Comparison of ENCODE assay signal across 9 cellular contexts in genomic region chr6:158631678-158632537, GRCh38. TPM values are rescaled to one million over a fixed set of nuclear protein-coding genes. Genes with fewer than 3 reads are reported as not detected.
DNase-seq lines count a peak whose midpoint lies in the region; ATAC-seq, FAIRE-seq and TF ChIP-seq lines count a peak whose summit lies in the region.
"Had no signal": no experiment of that assay in that cellular context is flagged by ENCODE, and none has a peak within 500 bp of the region (broad histone marks: within the 10 kb centered on the region; RNA-seq: fewer than 3 reads in every experiment).

No MANE protein-coding gene starts in this region.

- no peak for TF ChIP-seq POLR2A in H54 (IDR thresholded peaks at IDR 0.05; ENCODE audit: low read depth, low read length)

- H3K4me3 Mint-ChIP-seq in activated CD8-positive, alpha-beta T cell treated with anti-CD3 and anti-CD28 coated beads, Interleukin-2, amount 10 ng/mL, durations not matched to agents 7 days and 5 days: no peak overlapping the region

- intact Hi-C loops in Right ventricle myocardium inferior (cut with DNase I): no loop called here
- intact Hi-C loops in psoas muscle (cut with DNase I): no loop called here

- no peak for ATAC-seq in activated CD8-positive, alpha-beta T cell treated with anti-CD3 and anti-CD28 coated beads, Interleukin-2, amount 10 ng/mL, durations not matched to agents 7 days and 5 days
- ATAC-seq in Right ventricle myocardium inferior (peak; percentile 92), psoas muscle (peak; percentile 78 to 89 (median 85)), HG03280 (IDR thresholded peaks at IDR 0.05; ENCODE audit: unreplicated experiment) (no peak)

- H3K4me3 ChIP-seq in psoas muscle: no peak overlapping the region

- CTCF ChIA-PET in activated CD8-positive, alpha-beta T cell treated with anti-CD3 and anti-CD28 coated beads, Interleukin-2, amount 10 ng/mL, durations not matched to agents 7 days and 5 days (lab: Charles Lee): interaction anchor here (2.2 kb wide), 1 partner anchor 59 kb away, joined by 12 read pairs; no protein-coding TSS in a partner anchor

- H3K27ac ChIP-seq in psoas muscle: peak overlapping the region; percentile 81
- H3K27ac ChIP-seq: HL-60 had no signal

- FAIRE-seq in H54 (lab: Jason Lieb, UNC): peak; percentile 86

- peaks cover 4 to 35% of the 10 kb centered on the region in 2 donors for H3K36me3 ChIP-seq in psoas muscle (ENCODE audit: insufficient read depth in 1 of 2, low read depth in 1 of 2)

- peak; percentile 1 for TF ChIP-seq CTCF in psoas muscle (IDR thresholded peaks at IDR 0.05)

- peak; percentile 82 for DNase-seq in H54 (ENCODE audit: insufficient read length, low spot score)
- peak; percentile 18 for DNase-seq in activated CD8-positive, alpha-beta T cell treated with anti-CD3 and anti-CD28 coated beads, Interleukin-2, amount 10 ng/mL, durations not matched to agents 7 days and 5 days
- peak; percentile 91 for DNase-seq in Right ventricle myocardium inferior (ENCODE audit: missing footprints)
- peak; percentile 84 to 91 for DNase-seq in psoas muscle
- no peak for DNase-seq in HuH-7.5 (ENCODE audit: low spot score)
- no peak for DNase-seq in NCI-H2081 (lab: John Stamatoyannopoulos, UW)
- no peak for DNase-seq in NCI-H82 (lab: John Stamatoyannopoulos, UW)

- H3K4me1 Mint-ChIP-seq in activated CD8-positive, alpha-beta T cell treated with anti-CD3 and anti-CD28 coated beads, Interleukin-2, amount 10 ng/mL, durations not matched to agents 7 days and 5 days (ENCODE audit: low read depth): peaks cover 59% of the 10 kb centered on the region

- no peaks in the 10 kb centered on the region for H3K27me3 ChIP-seq in psoas muscle (ENCODE audit: insufficient read depth in 3 of 3, low read length in 2 of 3)

- no peaks in the 10 kb centered on the region for H3K9me3 Mint-ChIP-seq in activated CD8-positive, alpha-beta T cell treated with anti-CD3 and anti-CD28 coated beads, Interleukin-2, amount 10 ng/mL, durations not matched to agents 7 days and 5 days (ENCODE audit: insufficient read depth)

- peaks cover 66% of the 10 kb centered on the region for H3K36me3 Mint-ChIP-seq in activated CD8-positive, alpha-beta T cell treated with anti-CD3 and anti-CD28 coated beads, Interleukin-2, amount 10 ng/mL, durations not matched to agents 7 days and 5 days (ENCODE audit: low read depth)

- no peaks in the 10 kb centered on the region for H3K9me3 ChIP-seq in psoas muscle

- H3K27me3 Mint-ChIP-seq in activated CD8-positive, alpha-beta T cell treated with anti-CD3 and anti-CD28 coated beads, Interleukin-2, amount 10 ng/mL, durations not matched to agents 7 days and 5 days (ENCODE audit: low read depth): no peaks in the 10 kb centered on the region

- POLR2A ChIA-PET in activated CD8-positive, alpha-beta T cell treated with anti-CD3 and anti-CD28 coated beads, Interleukin-2, amount 10 ng/mL, durations not matched to agents 7 days and 5 days (lab: Charles Lee): interaction anchor here (0.8 to 2.3 kb wide), 3 partner anchors 12 to 18 kb away, joined by 3 to 16 read pairs (median 4); partner anchors contain the start of genes DYNLT1 and SYTL3

- WGBS in psoas muscle, 3 donors: 18 to 28% (median 21%) methylated on average over 19 of the region's 19 CpGs

- peak overlapping the region; percentile 61 for H3K27ac Mint-ChIP-seq in activated CD8-positive, alpha-beta T cell treated with anti-CD3 and anti-CD28 coated beads, Interleukin-2, amount 10 ng/mL, durations not matched to agents 7 days and 5 days

- H3K4me1 ChIP-seq in psoas muscle: peaks cover 27% of the 10 kb centered on the region

RNA-seq across cellular contexts. Expression of gene DYNLT1, which starts 12.6 kb away (rescaled TPM):
- total RNA-seq in activated CD8-positive, alpha-beta T cell treated with anti-CD3 and anti-CD28 coated beads, Interleukin-2, amount 10 ng/mL, durations not matched to agents 7 days and 5 days: 10 to 100 TPM; 79.0 to 86.4 TPM
- 145 TPM for total RNA-seq in Right ventricle myocardium inferior
- 100 to 1,000 TPM; 112 to 146 (median 135) TPM for total RNA-seq in psoas muscle
- polyA plus RNA-seq in psoas muscle: 100 to 1,000 TPM; 150 to 202 (median 177) TPM

RNA-seq across cellular contexts. Expression of gene SYTL3, which starts 17.9 kb away (rescaled TPM):
- 10 to 100 TPM; 43.5 to 48.3 TPM for total RNA-seq in activated CD8-positive, alpha-beta T cell treated with anti-CD3 and anti-CD28 coated beads, Interleukin-2, amount 10 ng/mL, durations not matched to agents 7 days and 5 days
- 10.8 TPM for total RNA-seq in Right ventricle myocardium inferior
- 10 to 100 TPM in 2 of 4 donors, 1 to 10 TPM in 2; 1.9 to 17.3 (median 11.0) TPM for total RNA-seq in psoas muscle
- polyA plus RNA-seq in psoas muscle: 1 to 10 TPM; 1.7 to 4.1 (median 2.2) TPM

Comparison
In these comparisons a context has a peak if more than half of its experiments do, and no peak if none do; other contexts are left out.
1. DNase-seq: peak in H54 (single experiment), activated CD8-positive, alpha-beta T cell treated with anti-CD3 and anti-CD28 coated beads, Interleukin-2, amount 10 ng/mL, durations not matched to agents 7 days and 5 days (single experiment), Right ventricle myocardium inferior (single experiment) and psoas muscle (2 of 2); none in HuH-7.5 (single experiment), NCI-H2081 (0 of 2) and NCI-H82 (single experiment).
2. ATAC-seq: peak in Right ventricle myocardium inferior (single experiment) and psoas muscle (4 of 4); none in activated CD8-positive, alpha-beta T cell treated with anti-CD3 and anti-CD28 coated beads, Interleukin-2, amount 10 ng/mL, durations not matched to agents 7 days and 5 days (single experiment) and HG03280 (single experiment).